ENCODE assay signal across 8 cellular contexts in the genomic region with DNA sequence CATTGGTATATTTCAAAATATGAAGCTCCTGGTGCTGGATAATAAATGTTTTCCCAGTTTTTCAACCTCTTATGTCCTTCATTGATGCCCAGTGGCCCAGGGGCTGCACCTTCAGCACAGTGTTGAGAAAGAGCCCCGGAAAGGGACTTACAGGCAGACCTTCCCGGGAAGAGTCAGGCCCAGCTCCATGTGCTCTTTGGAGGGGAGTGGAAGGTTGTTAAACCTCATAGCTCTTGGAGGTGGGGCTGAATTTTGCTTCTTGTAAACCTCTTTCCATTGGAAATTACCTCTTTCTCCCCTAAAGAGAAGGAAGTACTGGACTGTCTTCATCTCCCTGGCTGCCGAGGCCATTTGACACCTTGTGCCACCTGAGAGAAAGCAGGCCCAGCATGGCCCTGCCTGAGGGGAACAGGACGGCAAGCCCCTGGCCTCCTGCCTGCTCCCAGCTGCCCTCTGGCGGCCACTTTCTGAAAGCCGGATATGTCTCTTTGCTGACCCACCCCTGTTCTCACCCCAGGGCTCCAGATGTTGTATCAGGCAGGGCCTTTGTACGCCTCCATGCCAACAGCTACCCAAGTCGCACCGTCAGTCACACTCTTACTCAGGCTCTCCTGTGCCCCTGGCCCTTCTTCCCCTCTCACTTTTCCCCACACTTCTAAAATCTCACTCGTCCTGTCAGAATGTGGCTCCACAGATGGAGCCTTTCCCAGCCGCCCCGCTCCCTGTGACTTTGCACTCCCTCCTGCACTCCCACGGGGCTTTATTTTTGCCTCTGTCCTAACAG. TPM values are rescaled to one million over a fixed set of nuclear protein-coding genes. Genes with fewer than 3 reads are reported as not detected.
A peak's percentile ranks its signal among the peaks of the same experiment; 100 is the strongest.
DNase-seq lines count a peak whose midpoint lies in the region; ATAC-seq and TF ChIP-seq lines count a peak whose summit lies in the region.

No MANE protein-coding gene starts in this region.

- no peaks in the 10 kb centered on the region for H3K27me3 ChIP-seq in endodermal cell (ENCODE audit: control insufficient read depth, insufficient read depth, low read length, poor library complexity, severe bottlenecking)

- ATAC-seq in HG03558 (IDR thresholded peaks at IDR 0.05; ENCODE audit: extremely low read depth, unreplicated experiment) (peak; percentile 45), mucosa of descending colon (peak; percentile 86)
- peak; percentile 68 for ATAC-seq in activated CD8-positive, alpha-beta memory T cell treated with anti-CD3 and anti-CD28 coated beads, Interleukin-2, amount 10 ng/mL, durations not matched to agents 7 days and 5 days

- H3K27ac Mint-ChIP-seq in activated CD8-positive, alpha-beta memory T cell treated with anti-CD3 and anti-CD28 coated beads, Interleukin-2, amount 10 ng/mL, durations not matched to agents 7 days and 5 days, result peak overlapping the region; percentile 90
- H3K27ac Mint-ChIP-seq in endodermal cell, result peak overlapping the region; percentile 79

- H3K4me1 ChIP-seq in endodermal cell (ENCODE audit: control insufficient read depth, insufficient read depth, low read length) (no peaks in the 10 kb centered on the region), mucosa of descending colon (ENCODE audit: low read depth) (peaks cover 10% of the 10 kb centered on the region)

- CTCF ChIA-PET in activated CD8-positive, alpha-beta memory T cell treated with anti-CD3 and anti-CD28 coated beads, Interleukin-2, amount 10 ng/mL, durations not matched to agents 7 days and 5 days (lab: Charles Lee), result interaction anchor here (0.7 to 24.4 kb wide), 28 partner anchors 8 to 270 kb away, joined by 3 to 607 read pairs (median 4); partner anchors contain the start of gene EVL

- no peaks in the 10 kb centered on the region for H3K9me3 Mint-ChIP-seq in activated CD8-positive, alpha-beta memory T cell treated with anti-CD3 and anti-CD28 coated beads, Interleukin-2, amount 10 ng/mL, durations not matched to agents 7 days and 5 days (ENCODE audit: low read depth)
- H3K9me3 Mint-ChIP-seq in endodermal cell, result no peaks in the 10 kb centered on the region

- WGBS in endodermal cell (ENCODE audit: insufficient coverage in 1 of 2, insufficient read length in 1 of 2), 2 experiments, result 49 to 50% methylated on average over 11 to 13 of the region's 13 CpGs

- no peak overlapping the region for H3K4me3 Mint-ChIP-seq in activated CD8-positive, alpha-beta memory T cell treated with anti-CD3 and anti-CD28 coated beads, Interleukin-2, amount 10 ng/mL, durations not matched to agents 7 days and 5 days
- no peak overlapping the region for H3K4me3 Mint-ChIP-seq in endodermal cell

- no peaks in the 10 kb centered on the region for H3K27me3 Mint-ChIP-seq in activated CD8-positive, alpha-beta memory T cell treated with anti-CD3 and anti-CD28 coated beads, Interleukin-2, amount 10 ng/mL, durations not matched to agents 7 days and 5 days
- H3K27me3 Mint-ChIP-seq in endodermal cell (ENCODE audit: insufficient read depth), result no peaks in the 10 kb centered on the region

- TF ChIP-seq CTCF in endodermal cell (conservative IDR thresholded peaks at IDR 0.05) (peak; percentile 96), mucosa of descending colon (IDR thresholded peaks at IDR 0.05) (peak; percentile 64)

- H3K4me3 ChIP-seq in endodermal cell (ENCODE audit: low read length) (no peak overlapping the region), mucosa of descending colon (no peak overlapping the region)

- H3K36me3 Mint-ChIP-seq in activated CD8-positive, alpha-beta memory T cell treated with anti-CD3 and anti-CD28 coated beads, Interleukin-2, amount 10 ng/mL, durations not matched to agents 7 days and 5 days, result peaks cover 80% of the 10 kb centered on the region
- H3K36me3 Mint-ChIP-seq in endodermal cell (ENCODE audit: low read depth), result no peaks in the 10 kb centered on the region

- no peak overlapping the region for H3K9ac ChIP-seq in endodermal cell (ENCODE audit: extremely low read depth, low read length, poor library complexity, severe bottlenecking)

- intact Hi-C loops in mucosa of descending colon (cut with DNase I, micrococcal nuclease), result loop anchor here (5.0 kb wide), 1 partner anchor 126 kb away; no protein-coding TSS in a partner anchor

- H3K27ac ChIP-seq in endodermal cell (ENCODE audit: low read depth, low read length), result no peak overlapping the region

- H3K4me1 Mint-ChIP-seq in activated CD8-positive, alpha-beta memory T cell treated with anti-CD3 and anti-CD28 coated beads, Interleukin-2, amount 10 ng/mL, durations not matched to agents 7 days and 5 days, result peaks cover 71% of the 10 kb centered on the region
- peaks cover 4% of the 10 kb centered on the region for H3K4me1 Mint-ChIP-seq in endodermal cell

- peak; percentile 85 for DNase-seq in Ammon's horn (ENCODE audit: low spot score)
- peak; percentile 81 for DNase-seq in GM19238 (ENCODE audit: insufficient read length, low spot score)
- peak; percentile 36 for DNase-seq in NK-92 (lab: John Stamatoyannopoulos, UW; ENCODE audit: unreplicated experiment)
- DNase-seq in activated CD8-positive, alpha-beta memory T cell treated with anti-CD3 and anti-CD28 coated beads, Interleukin-2, amount 10 ng/mL, durations not matched to agents 7 days and 5 days, result peak; percentile 89
- DNase-seq in endodermal cell, result peak; percentile 98
- peak; percentile 80 to 90 (median 88) for DNase-seq in mucosa of descending colon
- DNase-seq in stimulated activated CD8-positive, alpha-beta memory T cell treated with anti-CD3 and anti-CD28 coated beads, Interleukin-7, amount 100 ng/mL, for 24 hours (ENCODE audit: low read depth), result peak; percentile 85

- no peaks in the 10 kb centered on the region for H3K9me3 ChIP-seq in endodermal cell (ENCODE audit: control insufficient read depth, low read length)
- no peaks in the 10 kb centered on the region for H3K9me3 ChIP-seq in mucosa of descending colon

- H3K36me3 ChIP-seq in endodermal cell (ENCODE audit: control insufficient read depth, insufficient read depth, low read length) (no peaks in the 10 kb centered on the region), mucosa of descending colon (ENCODE audit: low read depth) (no peaks in the 10 kb centered on the region)

RNA-seq across cellular contexts. Expression of gene EVL, which starts 43.0 kb away (rescaled TPM):
- 100 to 1,000 TPM; 774 to 910 TPM for total RNA-seq in activated CD8-positive, alpha-beta memory T cell treated with anti-CD3 and anti-CD28 coated beads, Interleukin-2, amount 10 ng/mL, durations not matched to agents 7 days and 5 days
- total RNA-seq in endodermal cell (10 to 100 TPM; 61.1 to 71.3 TPM), mucosa of descending colon (10 to 100 TPM; 32.0 to 42.8 (median 36.0) TPM)
- polyA plus RNA-seq in endodermal cell (2013, experiment 1 of 2), result 234 TPM
- 188 TPM for polyA plus RNA-seq in endodermal cell (2013, experiment 2 of 2)

RNA-seq across cellular contexts. Expression of gene DEGS2, which starts 51.2 kb away (rescaled TPM):
- not detected for total RNA-seq in activated CD8-positive, alpha-beta memory T cell treated with anti-CD3 and anti-CD28 coated beads, Interleukin-2, amount 10 ng/mL, durations not matched to agents 7 days and 5 days
- under 1 TPM; 0.18 to 0.24 TPM for total RNA-seq in endodermal cell
- polyA plus RNA-seq in endodermal cell (2013, experiment 1 of 2), result 0.28 TPM
- 0.21 TPM for polyA plus RNA-seq in endodermal cell (2013, experiment 2 of 2)
- 10 to 100 TPM in 2 of 3 donors, 1 to 10 TPM in 1; 6.2 to 28.5 (median 27.9) TPM for total RNA-seq in mucosa of descending colon

Comparison
In these comparisons a context has a peak if more than half of its experiments do, and no peak if none do; other contexts are left out.
1. DNase-seq: peak in every context shown above with its lines; median percentile 98 in endodermal cell; 89 in activated CD8-positive, alpha-beta memory T cell treated with anti-CD3 and anti-CD28 coated beads, Interleukin-2, amount 10 ng/mL, durations not matched to agents 7 days and 5 days; 88 in mucosa of descending colon; 85 in Ammon's horn; 85 in stimulated activated CD8-positive, alpha-beta memory T cell treated with anti-CD3 and anti-CD28 coated beads, Interleukin-7, amount 100 ng/mL, for 24 hours; 81 in GM19238; 36 in NK-92.
2. RNA of gene EVL, which starts 43.0 kb away (total RNA-seq): 774 to 910 TPM in activated CD8-positive, alpha-beta memory T cell treated with anti-CD3 and anti-CD28 coated beads, Interleukin-2, amount 10 ng/mL, durations not matched to agents 7 days and 5 days; 61.1 to 71.3 TPM in endodermal cell and 32.0 to 42.8 TPM in mucosa of descending colon; every median in the first group is over 10 times any median in the second.
3. RNA of gene DEGS2, which starts 51.2 kb away (total RNA-seq): 6.2 to 28.5 TPM in mucosa of descending colon; 0.18 to 0.24 TPM in endodermal cell and not detected in activated CD8-positive, alpha-beta memory T cell treated with anti-CD3 and anti-CD28 coated beads, Interleukin-2, amount 10 ng/mL, durations not matched to agents 7 days and 5 days; every median in the first group is over 4 times any median in the second.
4. Peak in every context shown above with its lines, with median percentiles within 50 percentile points of each other: ATAC-seq.